ENCODE assay signal across 1 cellular context in genomic region chr22:26658671-26659478, GRCh38.
TF ChIP-seq lines count a peak whose summit lies in the region.

No MANE protein-coding gene starts in this region.

TF ChIP-seq in K562, 482 proteins besides CTCF, POLR2A, EP300 and RAD21 (continued from another document and continues in another):
- TF ChIP-seq MLLT1 (IDR thresholded peaks at IDR 0.05) (no peak), ZNF354B (CRISPR knock-in tag; IDR thresholded peaks at IDR 0.05) (no peak), SMARCA4 (IDR thresholded peaks at IDR 0.05) (peak; percentile 74; the same call in 1 of the 2 replicates), NR2F6 (CRISPR knock-in tag; IDR thresholded peaks at IDR 0.05) (no peak), ZBTB34 (CRISPR knock-in tag; IDR thresholded peaks at IDR 0.05) (no peak), CREB1 (IDR thresholded peaks at IDR 0.05) (no peak), CREB1 (CRISPR knock-in tag; IDR thresholded peaks at IDR 0.05) (no peak), GABPA (tag; conservative IDR thresholded peaks at IDR 0.05; ENCODE audit: low read depth) (no peak), MCM2 (IDR thresholded peaks at IDR 0.05; ENCODE audit: low read depth) (no peak), RBM14 (IDR thresholded peaks at IDR 0.05; ENCODE audit: borderline replicate concordance, insufficient read depth, low read depth, low read length) (no peak), ZNF696 (CRISPR knock-in tag; conservative IDR thresholded peaks at IDR 0.05) (no peak), SP2 (IDR thresholded peaks at IDR 0.05; ENCODE audit: extremely low read depth, low read depth, low read length, poor library complexity, severe bottlenecking) (no peak), ZNF347 (CRISPR knock-in tag; IDR thresholded peaks at IDR 0.05; ENCODE audit: low read depth) (no peak), IRF9 (tag; IDR thresholded peaks at IDR 0.05) (no peak), GTF2B (IDR thresholded peaks at IDR 0.05; ENCODE audit: extremely low read depth, insufficient read length) (no peak), BCOR (IDR thresholded peaks at IDR 0.05) (no peak), HES1 (IDR thresholded peaks at IDR 0.05; ENCODE audit: low read depth) (peak; percentile 76; the same call in 1 of the 2 replicates), ZC3H8 (IDR thresholded peaks at IDR 0.05) (no peak), PHB (CRISPR knock-in tag; IDR thresholded peaks at IDR 0.05) (no peak), YY1 (IDR thresholded peaks at IDR 0.05; ENCODE audit: borderline replicate concordance in 1 of 3, control insufficient read depth in 1 of 3, extremely low read depth in 1 of 3, insufficient read depth in 3 of 3, insufficient read length in 1 of 3, insufficient replicate concordance in 2 of 3, low read depth in 1 of 3, low read length in 2 of 3) (no peak), RREB1 (CRISPR knock-in tag; IDR thresholded peaks at IDR 0.05) (no peak), BDP1 (IDR thresholded peaks at IDR 0.05; ENCODE audit: insufficient read depth, insufficient read length) (no peak), GABPB2 (CRISPR knock-in tag; conservative IDR thresholded peaks at IDR 0.05) (no peak), ZNF655 (CRISPR knock-in tag; IDR thresholded peaks at IDR 0.05) (no peak), ZNF143 (CRISPR knock-in tag; IDR thresholded peaks at IDR 0.05) (no peak), DNMT1 (IDR thresholded peaks at IDR 0.05) (no peak), ARID3B (CRISPR knock-in tag; IDR thresholded peaks at IDR 0.05; ENCODE audit: borderline replicate concordance) (no peak), TFE3 (CRISPR knock-in tag; IDR thresholded peaks at IDR 0.05) (no peak), ADNP (tag; IDR thresholded peaks at IDR 0.05) (no peak), PKNOX1 (IDR thresholded peaks at IDR 0.05) (peak; percentile 97), NFXL1 (CRISPR knock-in tag; IDR thresholded peaks at IDR 0.05) (no peak), SMC3 (conservative IDR thresholded peaks at IDR 0.05; ENCODE audit: insufficient read depth, low read depth, low read length) (no peak), CBX3 (IDR thresholded peaks at IDR 0.05; ENCODE audit: borderline replicate concordance in 1 of 2, low read length in 2 of 2) (no peak), ESRRB (CRISPR knock-in tag; IDR thresholded peaks at IDR 0.05; ENCODE audit: borderline replicate concordance) (no peak), NFYB (IDR thresholded peaks at IDR 0.05; ENCODE audit: extremely low read depth, insufficient read length) (no peak), ZNF707 (CRISPR knock-in tag; conservative IDR thresholded peaks at IDR 0.05) (no peak), MTA2 (IDR thresholded peaks at IDR 0.05; ENCODE audit: low read depth) (no peak), HBP1 (CRISPR knock-in tag; IDR thresholded peaks at IDR 0.05) (no peak), POLR2AphosphoS2 (IDR thresholded peaks at IDR 0.05; ENCODE audit: low read length) (no peak), ZNF695 (CRISPR knock-in tag; IDR thresholded peaks at IDR 0.05) (no peak), CBFA2T2 (conservative IDR thresholded peaks at IDR 0.05) (peak; percentile 65), RHOXF2B (CRISPR knock-in tag; conservative IDR thresholded peaks at IDR 0.05) (no peak), TCF15 (CRISPR knock-in tag; IDR thresholded peaks at IDR 0.05) (no peak), MAFF (IDR thresholded peaks at IDR 0.05; ENCODE audit: low read length) (peak; percentile 98)
